In genomic region chr16:70267516-70267915, GRCh38 we compare ENCODE assay signal across 9 cellular contexts. TPM values are rescaled to one million over a fixed set of nuclear protein-coding genes. Genes with fewer than 3 reads are reported as not detected.
A peak's percentile ranks its signal among the peaks of the same experiment; 100 is the strongest.
DNase-seq lines count a peak whose midpoint lies in the region; ATAC-seq and TF ChIP-seq lines count a peak whose summit lies in the region.
"Had no signal": no experiment of that assay in that cellular context is flagged by ENCODE, and none has a peak within 500 bp of the region (broad histone marks: within the 10 kb centered on the region; RNA-seq: fewer than 3 reads in every experiment).

No MANE protein-coding gene starts in this region.

- peak; percentile 83 for TF ChIP-seq CTCF in CD14-positive monocyte (IDR thresholded peaks at IDR 0.05)
- TF ChIP-seq CTCF in GM12864 (IDR thresholded peaks at IDR 0.05; ENCODE audit: low read depth, low read length, missing control alignments): peak; percentile 78
- peak; percentile 76 for TF ChIP-seq CTCF in endothelial cell (IDR thresholded peaks at IDR 0.05; ENCODE audit: unreplicated experiment)
- peak; percentile 50 for TF ChIP-seq CTCF in parathyroid adenoma (IDR thresholded peaks at IDR 0.05)

- H3K4me3 Mint-ChIP-seq in CD14-positive monocyte: no peak overlapping the region
- no peak overlapping the region for H3K4me3 Mint-ChIP-seq in endothelial cell (ENCODE audit: unreplicated experiment)
- H3K4me3 Mint-ChIP-seq: T-cell had no signal

- H3K79me2 ChIP-seq in parathyroid adenoma: peaks cover 10% of the 10 kb centered on the region

- peak overlapping the region in 1 of 7 donors; percentile 63 for H3K27ac Mint-ChIP-seq in CD14-positive monocyte
- peak overlapping the region; percentile 18 for H3K27ac Mint-ChIP-seq in endothelial cell (ENCODE audit: unreplicated experiment)

- H3K4me3 ChIP-seq in GM12864 (ENCODE audit: low read depth, low read length) (no peak overlapping the region), parathyroid adenoma (ENCODE audit: low read depth, low read length) (no peak overlapping the region)

- no peaks in the 10 kb centered on the region for H3K36me3 ChIP-seq in parathyroid adenoma (ENCODE audit: control insufficient read depth, insufficient read depth, low read length)

- no peaks in the 10 kb centered on the region for H3K9me3 ChIP-seq in parathyroid adenoma (ENCODE audit: control insufficient read depth, low read length)

- H3K36me3 Mint-ChIP-seq in CD14-positive monocyte (peaks cover 62 to 88% of the 10 kb centered on the region in 2 donors), endothelial cell (ENCODE audit: low read depth, unreplicated experiment) (peaks cover 46% of the 10 kb centered on the region)

- no peaks in the 10 kb centered on the region for H3K4me1 ChIP-seq in parathyroid adenoma

- no peak overlapping the region for H2AFZ ChIP-seq in parathyroid adenoma

- intact Hi-C loops in CD14-positive monocyte (cut with micrococcal nuclease): no loop called here

- no peaks in the 10 kb centered on the region for H3K4me1 Mint-ChIP-seq in CD14-positive monocyte
- H3K4me1 Mint-ChIP-seq in endothelial cell (ENCODE audit: unreplicated experiment): peaks cover 4% of the 10 kb centered on the region
- H3K4me1 Mint-ChIP-seq: T-cell had no signal

- DNase-seq in CD14-positive monocyte (ENCODE audit: low spot score) (no peak), GM12864 (ENCODE audit: low read depth) (no peak), OCI-M1 (lab: John Stamatoyannopoulos, UW) (peak; percentile 45), endothelial cell (ENCODE audit: low spot score) (peak; percentile 70)

- H3K27me3 Mint-ChIP-seq in CD14-positive monocyte (ENCODE audit: low read depth in 3 of 3) (peaks cover 0 to 2% (median 0%) of the 10 kb centered on the region in 3 donors), endothelial cell (ENCODE audit: unreplicated experiment) (no peaks in the 10 kb centered on the region)
- H3K27me3 Mint-ChIP-seq: T-cell had no signal

- H3K4me2 ChIP-seq in parathyroid adenoma (ENCODE audit: low read length): no peak overlapping the region

- ATAC-seq in GM21786 (IDR thresholded peaks at IDR 0.05; ENCODE audit: unreplicated experiment): no peak
- no peak for ATAC-seq in HG03457 (IDR thresholded peaks at IDR 0.05; ENCODE audit: unreplicated experiment)
- ATAC-seq in GM19328 (IDR thresholded peaks at IDR 0.05; ENCODE audit: unreplicated experiment): no peak
- ATAC-seq: T-cell had no signal

- no peak overlapping the region for H3K27ac ChIP-seq in parathyroid adenoma

- H3K9me3 Mint-ChIP-seq in CD14-positive monocyte (no peaks in the 10 kb centered on the region), endothelial cell (ENCODE audit: unreplicated experiment) (no peaks in the 10 kb centered on the region)
- H3K9me3 Mint-ChIP-seq: T-cell had no signal

- no peaks in the 10 kb centered on the region for H3K27me3 ChIP-seq in parathyroid adenoma (ENCODE audit: control insufficient read depth, insufficient read depth, low read length)

- no peak overlapping the region for H3K9ac ChIP-seq in parathyroid adenoma

RNA-seq across cellular contexts. Expression of gene EXOSC6, which starts 15.8 kb away (rescaled TPM):
- 1 to 10 TPM; 1.7 to 4.1 TPM for polyA plus RNA-seq in CD14-positive monocyte
- total RNA-seq in endothelial cell (ENCODE audit: unreplicated experiment): 25.1 TPM

RNA-seq across cellular contexts. Expression of gene AARS1, which starts 21.8 kb away (rescaled TPM):
- polyA plus RNA-seq in CD14-positive monocyte: 10 to 100 TPM; 16.3 to 16.6 TPM
- total RNA-seq in endothelial cell (ENCODE audit: unreplicated experiment): 60.4 TPM

RNA-seq across cellular contexts. Expression of gene DDX19B, which starts 31.5 kb away (rescaled TPM):
- polyA plus RNA-seq in CD14-positive monocyte: 10 to 100 TPM; 29.2 to 31.9 TPM
- total RNA-seq in endothelial cell (ENCODE audit: unreplicated experiment): 37.1 TPM

Comparison
In these comparisons a context has a peak if more than half of its experiments do, and no peak if none do; other contexts are left out.
1. DNase-seq: peak in OCI-M1 (single experiment) and endothelial cell (single experiment); none in CD14-positive monocyte (single experiment) and GM12864 (single experiment).
2. Peak in every context shown above with its lines, with median percentiles within 50 percentile points of each other: CTCF ChIP-seq.